Comparison of ENCODE assay signal across 8 cellular contexts in the genomic region with DNA sequence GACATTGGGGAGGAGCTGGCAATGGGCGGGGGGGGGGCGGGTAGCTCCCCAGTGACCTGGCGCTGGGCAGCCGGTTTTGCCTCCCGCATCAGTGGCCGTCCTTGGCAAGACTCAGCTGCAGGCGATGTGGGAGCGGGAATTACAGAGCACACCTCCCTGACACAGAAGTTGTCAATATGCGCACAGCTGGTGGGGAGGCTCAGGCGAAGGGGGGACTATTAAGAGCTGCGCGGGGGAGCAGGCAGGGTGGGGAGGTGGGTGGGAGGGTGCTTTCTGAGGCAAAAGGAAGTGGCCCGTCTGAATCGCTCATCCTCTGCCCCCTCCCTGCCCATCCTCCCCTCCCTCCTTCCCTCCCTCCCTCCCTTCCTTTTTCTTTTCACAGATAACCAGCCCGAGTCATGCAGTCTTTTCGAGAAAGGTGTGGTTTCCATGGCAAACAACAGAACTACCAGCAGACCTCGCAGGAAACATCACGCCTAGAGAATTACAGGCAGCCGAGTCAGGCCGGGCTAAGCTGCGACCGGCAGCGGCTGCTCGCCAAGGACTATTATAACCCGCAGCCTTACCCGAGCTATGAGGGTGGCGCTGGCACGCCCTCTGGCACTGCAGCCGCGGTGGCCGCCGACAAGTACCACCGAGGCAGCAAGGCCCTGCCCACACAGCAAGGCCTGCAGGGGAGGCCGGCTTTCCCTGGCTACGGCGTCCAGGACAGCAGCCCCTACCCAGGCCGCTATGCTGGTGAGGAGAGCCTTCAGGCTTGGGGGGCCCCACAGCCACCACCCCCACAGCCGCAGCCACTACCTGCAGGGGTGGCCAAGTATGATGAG. TPM values are rescaled to one million over a fixed set of nuclear protein-coding genes. Genes with fewer than 3 reads are reported as not detected.
DNase-seq lines count a peak whose midpoint lies in the region; ATAC-seq, FAIRE-seq and TF ChIP-seq lines count a peak whose summit lies in the region.

No MANE protein-coding gene starts in this region.

- FAIRE-seq in GM19239 (lab: Jason Lieb, UNC), result peak; percentile 64

- H3K4me1 ChIP-seq in body of pancreas (peaks cover 19% of the 10 kb centered on the region), stomach smooth muscle (ENCODE audit: control insufficient read depth, insufficient read depth, low read length) (peaks cover 47% of the 10 kb centered on the region)

- H3K9me3 ChIP-seq in body of pancreas (no peaks in the 10 kb centered on the region), stomach smooth muscle (ENCODE audit: control insufficient read depth in 2 of 2, low read length in 2 of 2) (no peaks in the 10 kb centered on the region)

- ATAC-seq in body of pancreas, result peak; percentile 45
- no peak for ATAC-seq in GM21619 (IDR thresholded peaks at IDR 0.05; ENCODE audit: unreplicated experiment)

- H3K36me3 ChIP-seq in body of pancreas (replicated peaks in 1 of 2; ENCODE audit: insufficient read depth in 1 of 2, low read depth in 2 of 2), result no peaks in the 10 kb centered on the region
- H3K36me3 ChIP-seq in stomach smooth muscle (ENCODE audit: control insufficient read depth in 2 of 2, insufficient read depth in 2 of 2, low read length in 2 of 2), result peaks cover 0 to 18% of the 10 kb centered on the region in 2 donors

- no peak overlapping the region for H3K9ac ChIP-seq in stomach smooth muscle (ENCODE audit: low read length in 2 of 2)

- H3K27me3 ChIP-seq in body of pancreas (no peaks in the 10 kb centered on the region), stomach smooth muscle (ENCODE audit: control insufficient read depth in 1 of 2, insufficient read depth in 2 of 2, low read length in 2 of 2) (no peaks in the 10 kb centered on the region)

- no peak for TF ChIP-seq CTCF in body of pancreas (IDR thresholded peaks at IDR 0.05)

- H3K27ac ChIP-seq in body of pancreas (peak overlapping the region in 2 of 4 donors; percentile 7 to 49), stomach smooth muscle (ENCODE audit: low read length) (peak overlapping the region; percentile 11)

- WGBS in body of pancreas, 2 donors, result 51 to 62% methylated on average over 19 to 38 of the region's 38 CpGs

- TF ChIP-seq POLR2A in body of pancreas (IDR thresholded peaks at IDR 0.05), result no peak

- intact Hi-C loops in body of pancreas (cut with DNase I), result no loop called here

- no peak overlapping the region for H3K4me3 ChIP-seq in body of pancreas
- H3K4me3 ChIP-seq in stomach smooth muscle (ENCODE audit: low read length in 2 of 2), result no peak overlapping the region

- DNase-seq in GM19239 (ENCODE audit: insufficient read length, low spot score), result peak; percentile 79
- DNase-seq in T follicular helper cell (ENCODE audit: low read depth), result peak; percentile 25
- peak in 2 of 4 donors; percentile 39 to 51 for DNase-seq in body of pancreas
- peak; percentile 57 to 82 for DNase-seq in lung microvascular endothelial cell (ENCODE audit: low read depth in 2 of 2)
- no peak for DNase-seq in GOT3 (lab: John Stamatoyannopoulos, UW)
- DNase-seq in EL, result no peak

RNA-seq across cellular contexts. Expression of gene SREBF1, which starts 44.0 kb away (rescaled TPM):
- total RNA-seq in body of pancreas, result 10 to 100 TPM; 22.3 to 88.0 TPM
- total RNA-seq in lung microvascular endothelial cell, result 28.4 and 41.4 TPM in 2 replicates

Comparison
In these comparisons a context has a peak if more than half of its experiments do, and no peak if none do; other contexts are left out.
1. DNase-seq: peak in GM19239 (single experiment), T follicular helper cell (single experiment) and lung microvascular endothelial cell (2 of 2); none in GOT3 (single experiment) and EL (single experiment).